8 cellular contexts compared by ENCODE assay signal in the genomic region with DNA sequence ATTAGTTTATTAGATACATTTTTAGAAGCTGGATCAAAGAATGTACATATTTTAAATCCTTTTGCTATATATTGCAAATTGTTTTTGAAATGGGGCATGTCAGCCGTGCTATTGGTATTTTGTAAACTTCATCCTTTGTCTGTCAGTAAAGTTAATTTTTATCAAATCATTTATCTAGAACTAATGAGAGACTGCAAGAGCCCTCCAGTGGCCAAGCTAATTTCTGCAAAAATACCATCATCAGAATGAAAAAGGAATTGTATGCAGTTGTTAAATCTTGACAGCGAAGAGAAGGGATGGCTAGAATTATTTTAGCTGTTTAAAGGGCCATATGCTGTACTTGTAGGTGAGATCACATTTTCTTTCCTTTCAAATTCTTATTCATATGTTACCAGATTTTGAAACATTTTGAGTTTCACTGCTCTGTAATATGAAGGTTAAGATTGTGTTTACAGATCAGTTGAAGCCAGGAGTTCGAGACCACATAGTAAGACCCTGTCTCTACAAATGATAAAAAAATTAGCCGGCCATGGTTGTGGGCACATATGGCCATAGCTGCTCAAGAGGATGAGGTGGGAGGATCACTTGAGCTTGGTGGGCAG.
A peak's percentile ranks its signal among the peaks of the same experiment; 100 is the strongest.
DNase-seq lines count a peak whose midpoint lies in the region; ATAC-seq and TF ChIP-seq lines count a peak whose summit lies in the region.

No MANE protein-coding gene starts in this region.

- H3K27ac ChIP-seq in HEK293 (ENCODE audit: extremely low read depth, low read depth, low read length) (no peak overlapping the region), RWPE1 (no peak overlapping the region)

- no peaks in the 10 kb centered on the region for H3K36me3 ChIP-seq in HEK293 (ENCODE audit: control insufficient read depth in 2 of 2, insufficient read depth in 1 of 2, low read length in 2 of 2)

- ATAC-seq in GM19023 (IDR thresholded peaks at IDR 0.05; ENCODE audit: unreplicated experiment) (no peak), HG03521 (IDR thresholded peaks at IDR 0.05; ENCODE audit: unreplicated experiment) (no peak)

- CTCF ChIA-PET in HEK293 (lab: Yijun Ruan, JAX) (interaction anchor here (0.6 to 12.4 kb wide), 15 partner anchors 42 to 1455 kb away, joined by 3 to 202 read pairs (median 4); no protein-coding TSS in a partner anchor), RWPE1 (lab: Yijun Ruan, JAX) (interaction anchor here (0.5 to 5.9 kb wide), 19 partner anchors 14 to 1380 kb away, joined by 3 to 87 read pairs (median 3); no protein-coding TSS in a partner anchor)

- H3K9me3 ChIP-seq in HEK293 (ENCODE audit: control insufficient read depth, insufficient read depth, low read depth, low read length) = no peaks in the 10 kb centered on the region

- TF ChIP-seq CTCF in AG10803 (conservative IDR thresholded peaks at IDR 0.05; ENCODE audit: low read length) (peak; percentile 69), HEK293 (tag by site-specific recombination; IDR thresholded peaks at IDR 0.05) (no peak), RWPE1 (conservative IDR thresholded peaks at IDR 0.05; ENCODE audit: low read depth) (peak; percentile 78)

- no peak overlapping the region for H3K4me3 ChIP-seq in AG10803 (ENCODE audit: low read length)
- H3K4me3 ChIP-seq in HEK293 (ENCODE audit: low read depth, low read length) = no peak overlapping the region

- POLR2A ChIA-PET in HEK293 (lab: Yijun Ruan, JAX) = no interaction called here
- POLR2A ChIA-PET in RWPE1 (lab: Yijun Ruan, JAX; ENCODE audit: low non-redundant PET) = no interaction called here

- DNase-seq in AG10803 (ENCODE audit: low read depth) = peak; percentile 38
- DNase-seq in RWPE1 (ENCODE audit: low spot score) = peak; percentile 57
- peak; percentile 35 for DNase-seq in glomerular visceral epithelial cell (ENCODE audit: extremely low spot score)
- DNase-seq in T-helper 1 cell = no peak
- DNase-seq in SHP77 (lab: John Stamatoyannopoulos, UW) = no peak

- H3K4me1 ChIP-seq in HEK293 (ENCODE audit: control insufficient read depth, insufficient read depth, low read length) = no peaks in the 10 kb centered on the region

TF ChIP-seq in HEK293, 187 proteins besides CTCF, POLR2A, EP300 and RAD21:
- TF ChIP-seq ZNF544 (tag by site-specific recombination; IDR thresholded peaks at IDR 0.05) (no peak), ZNF416 (tag by site-specific recombination; IDR thresholded peaks at IDR 0.05) (no peak), ZNF654 (tag by site-specific recombination; IDR thresholded peaks at IDR 0.05; ENCODE audit: low read depth) (peak; percentile 45), ZNF747 (tag by site-specific recombination; IDR thresholded peaks at IDR 0.05) (no peak), ZFP3 (tag by site-specific recombination; IDR thresholded peaks at IDR 0.05; ENCODE audit: low read depth) (no peak), ZNF596 (tag by site-specific recombination; IDR thresholded peaks at IDR 0.05) (no peak), ZNF2 (tag by site-specific recombination; IDR thresholded peaks at IDR 0.05) (peak; percentile 58; the same call in 1 of the 2 replicates)

Comparison
In these comparisons a context has a peak if more than half of its experiments do, and no peak if none do; other contexts are left out.
1. DNase-seq: peak in AG10803 (single experiment), RWPE1 (single experiment) and glomerular visceral epithelial cell (single experiment); none in T-helper 1 cell (0 of 5) and SHP77 (0 of 2).